In the genomic region with DNA sequence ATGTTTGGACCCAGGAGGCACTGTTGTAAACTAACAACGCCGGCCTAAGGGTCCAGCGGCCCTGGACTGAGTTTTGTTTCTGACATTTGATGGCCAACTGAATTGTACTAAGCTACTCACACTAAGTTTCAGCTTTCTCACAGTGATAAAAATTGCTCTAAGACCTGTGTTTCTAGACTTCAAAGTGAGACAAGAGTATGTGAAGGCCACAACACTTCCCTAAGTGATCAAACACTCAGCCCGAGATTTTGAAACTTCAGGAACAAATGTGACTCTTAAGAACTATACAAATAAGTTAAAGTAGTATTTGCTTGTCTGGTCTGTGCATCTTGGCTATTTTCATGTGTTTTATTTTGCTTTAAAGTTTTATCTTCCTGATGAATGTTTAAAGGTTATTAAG, we compare ENCODE assay signal across 17 cellular contexts.
"Had no signal": no experiment of that assay in that cellular context is flagged by ENCODE, and none has a peak within 500 bp of the region (broad histone marks: within the 10 kb centered on the region; RNA-seq: fewer than 3 reads in every experiment).

No MANE protein-coding gene starts in this region.

- H3K27me3 ChIP-seq: colonic mucosa, heart left ventricle, right atrium auricular region, sigmoid colon, stomach, tibial artery, upper lobe of left lung, vagina had no signal

- H3K36me3 ChIP-seq: colonic mucosa, right atrium auricular region, sigmoid colon had no signal

- DNase-seq: colonic mucosa; effector CD8-positive, alpha-beta T cell; foreskin melanocyte; heart left ventricle; hippocampal formation; kidney glomerular epithelial cell; natural killer cell; sigmoid colon; stimulated activated CD4-positive, alpha-beta T cell treated with anti-CD3 and anti-CD28 coated beads, Interleukin-12 subunit alpha, Interleukin-12 subunit beta, amount 100 ng/mL, for 4 hours; stimulated activated naive CD4-positive, alpha-beta T cell; stomach; substantia nigra; tibial artery; upper lobe of left lung had no signal

- H3K9me3 ChIP-seq: colonic mucosa, heart left ventricle, right atrium auricular region, sigmoid colon, stomach, tibial artery, upper lobe of left lung, vagina had no signal

- ATAC-seq: heart left ventricle, natural killer cell had no signal

- H3K4me3 ChIP-seq: colonic mucosa, heart left ventricle, right atrium auricular region, sigmoid colon, skin epidermis, stomach, tibial artery, upper lobe of left lung, vagina had no signal

- H3K4me1 ChIP-seq: colonic mucosa, tibial artery had no signal

- H3K27ac ChIP-seq: colonic mucosa, heart left ventricle, right atrium auricular region, skin epidermis, stomach, tibial artery, vagina had no signal

- H3K36me3 Mint-ChIP-seq: natural killer cell had no signal

- H3K4me3 Mint-ChIP-seq: natural killer cell had no signal

- H3K9me3 Mint-ChIP-seq: natural killer cell had no signal

- H3K27ac Mint-ChIP-seq: natural killer cell had no signal
